Comparison of ENCODE assay signal across 16 cellular contexts in genomic region chr2:143974262-143974661, GRCh38.
"Had no signal": no experiment of that assay in that cellular context is flagged by ENCODE, and none has a peak within 500 bp of the region (broad histone marks: within the 10 kb centered on the region; RNA-seq: fewer than 3 reads in every experiment).

No MANE protein-coding gene starts in this region.

- H3K27ac Mint-ChIP-seq: activated CD8-positive, alpha-beta memory T cell treated with anti-CD3 and anti-CD28 coated beads, Interleukin-2, amount 10 ng/mL, durations not matched to agents 7 days and 5 days; activated naive CD4-positive, alpha-beta T cell treated with anti-CD3 and anti-CD28 coated beads, Interleukin-2, amount 50 U/mL, for 24 hours; activated T-cell treated with anti-CD3 and anti-CD28 coated beads, Interleukin-2, amount 50 U/mL, for 24 hours; brain; stimulated activated naive CD8-positive, alpha-beta T cell treated with anti-CD3 and anti-CD28 coated beads, Interleukin-15, Interleukin-2, amounts not matched to agents 100 ng/mL and 50 ng/mL, for 24 hours; T-helper 17 cell had no signal

- H3K4me1 Mint-ChIP-seq: activated CD8-positive, alpha-beta memory T cell treated with anti-CD3 and anti-CD28 coated beads, Interleukin-2, amount 10 ng/mL, durations not matched to agents 7 days and 5 days; activated naive CD4-positive, alpha-beta T cell treated with anti-CD3 and anti-CD28 coated beads, Interleukin-2, amount 50 U/mL, for 24 hours; brain; T-helper 17 cell had no signal

- DNase-seq: activated CD4-positive, alpha-beta T cell treated with anti-CD3 and anti-CD28 coated beads, Interleukin-2, amount 50 U/mL, for 4 hours; activated CD8-positive, alpha-beta memory T cell treated with anti-CD3 and anti-CD28 coated beads, Interleukin-2, amount 10 ng/mL, durations not matched to agents 7 days and 5 days; activated effector memory CD4-positive, alpha-beta T cell treated with Interleukin-2 at 50 U/mL for 16 hours; activated T-cell treated with anti-CD3 and anti-CD28 coated beads, Interleukin-2, amount 50 U/mL, for 24 hours; amygdala; hypothalamus; sigmoid colon; stimulated activated CD4-positive, alpha-beta T cell treated with anti-CD3 and anti-CD28 coated beads, Interleukin-4, amount 100 ng/mL, for 1 hour; stimulated activated CD8-positive, alpha-beta memory T cell treated with anti-CD3 and anti-CD28 coated beads, Interleukin-4, amount 100 ng/mL, for 48 hours; T-helper 17 cell had no signal

- H3K4me3 ChIP-seq: esophagus muscularis mucosa, sigmoid colon had no signal

- H3K9me3 Mint-ChIP-seq: activated naive CD4-positive, alpha-beta T cell treated with anti-CD3 and anti-CD28 coated beads, Interleukin-2, amount 50 U/mL, for 24 hours; activated T-cell treated with anti-CD3 and anti-CD28 coated beads, Interleukin-2, amount 50 U/mL, for 24 hours; stimulated activated naive CD8-positive, alpha-beta T cell treated with anti-CD3 and anti-CD28 coated beads, Interleukin-15, Interleukin-2, amounts not matched to agents 100 ng/mL and 50 ng/mL, for 24 hours had no signal

- H3K27me3 Mint-ChIP-seq: activated CD8-positive, alpha-beta memory T cell treated with anti-CD3 and anti-CD28 coated beads, Interleukin-2, amount 10 ng/mL, durations not matched to agents 7 days and 5 days; activated naive CD4-positive, alpha-beta T cell treated with anti-CD3 and anti-CD28 coated beads, Interleukin-2, amount 50 U/mL, for 24 hours; activated T-cell treated with anti-CD3 and anti-CD28 coated beads, Interleukin-2, amount 50 U/mL, for 24 hours; brain; stimulated activated naive CD8-positive, alpha-beta T cell treated with anti-CD3 and anti-CD28 coated beads, Interleukin-15, Interleukin-2, amounts not matched to agents 100 ng/mL and 50 ng/mL, for 24 hours; T-helper 17 cell had no signal

- H3K36me3 Mint-ChIP-seq: activated naive CD4-positive, alpha-beta T cell treated with anti-CD3 and anti-CD28 coated beads, Interleukin-2, amount 50 U/mL, for 24 hours; brain had no signal

- H3K4me3 Mint-ChIP-seq: activated CD8-positive, alpha-beta memory T cell treated with anti-CD3 and anti-CD28 coated beads, Interleukin-2, amount 10 ng/mL, durations not matched to agents 7 days and 5 days; activated naive CD4-positive, alpha-beta T cell treated with anti-CD3 and anti-CD28 coated beads, Interleukin-2, amount 50 U/mL, for 24 hours; activated T-cell treated with anti-CD3 and anti-CD28 coated beads, Interleukin-2, amount 50 U/mL, for 24 hours; brain; neural crest cell; stimulated activated naive CD8-positive, alpha-beta T cell treated with anti-CD3 and anti-CD28 coated beads, Interleukin-15, Interleukin-2, amounts not matched to agents 100 ng/mL and 50 ng/mL, for 24 hours; T-helper 17 cell had no signal

- ATAC-seq: activated CD4-positive, CD25-positive, alpha-beta regulatory T cell treated with anti-CD3 and anti-CD28 coated beads, Interleukin-2, amount 50 U/mL, for 24 hours; activated CD8-positive, alpha-beta memory T cell treated with anti-CD3 and anti-CD28 coated beads, Interleukin-2, amount 10 ng/mL, durations not matched to agents 7 days and 5 days; T-helper 17 cell had no signal
